In the genomic region with DNA sequence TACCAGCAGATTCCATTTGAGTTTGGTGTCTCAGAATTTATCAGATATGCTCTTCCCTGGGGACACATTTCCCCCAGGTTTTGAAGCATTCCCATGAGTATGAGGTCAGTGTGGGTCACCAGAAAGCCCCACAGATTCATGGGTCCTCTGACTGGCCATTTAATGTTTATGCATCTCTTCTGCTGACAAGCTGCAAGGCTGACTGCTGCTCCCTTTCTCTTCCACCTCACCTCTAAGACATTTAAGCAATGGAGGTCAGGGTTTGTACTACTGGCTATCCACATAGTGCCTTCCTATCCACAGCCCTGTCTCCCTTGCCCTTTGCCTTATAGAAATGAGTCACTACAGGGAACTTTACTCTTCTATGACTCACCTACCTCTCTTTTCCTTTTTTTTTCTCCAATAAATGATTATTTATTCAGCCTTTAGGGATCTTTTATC, we compare ENCODE assay signal across 13 cellular contexts.
A peak's percentile ranks its signal among the peaks of the same experiment; 100 is the strongest.
DNase-seq lines count a peak whose midpoint lies in the region; ATAC-seq and TF ChIP-seq lines count a peak whose summit lies in the region.
"Had no signal": no experiment of that assay in that cellular context is flagged by ENCODE, and none has a peak within 500 bp of the region (broad histone marks: within the 10 kb centered on the region; RNA-seq: fewer than 3 reads in every experiment).

No MANE protein-coding gene starts in this region.

- H3K4me3 Mint-ChIP-seq in activated CD4-positive, alpha-beta memory T cell treated with anti-CD3 and anti-CD28 coated beads, Interleukin-2, amount 10 ng/mL, durations not matched to agents 7 days and 5 days, result no peak overlapping the region
- no peak overlapping the region for H3K4me3 Mint-ChIP-seq in endothelial cell (ENCODE audit: unreplicated experiment)
- H3K4me3 Mint-ChIP-seq: central memory CD8-positive, alpha-beta T cell; stimulated activated naive CD8-positive, alpha-beta T cell treated with anti-CD3 and anti-CD28 coated beads, Interleukin-15, Interleukin-2, amounts not matched to agents 100 ng/mL and 50 ng/mL, for 24 hours had no signal

- H3K9me3 ChIP-seq in GM23248 (ENCODE audit: low read depth) (no peaks in the 10 kb centered on the region), smooth muscle cell (replicated peaks; ENCODE audit: low read depth) (no peaks in the 10 kb centered on the region)

- TF ChIP-seq CTCF in RWPE1 (conservative IDR thresholded peaks at IDR 0.05; ENCODE audit: low read depth) (no peak), smooth muscle cell (IDR thresholded peaks at IDR 0.05; ENCODE audit: borderline replicate concordance, insufficient read depth, poor library complexity, severe bottlenecking) (no peak), endothelial cell (IDR thresholded peaks at IDR 0.05; ENCODE audit: unreplicated experiment) (no peak)

- no peaks in the 10 kb centered on the region for H3K9me3 Mint-ChIP-seq in activated CD4-positive, alpha-beta memory T cell treated with anti-CD3 and anti-CD28 coated beads, Interleukin-2, amount 10 ng/mL, durations not matched to agents 7 days and 5 days
- H3K9me3 Mint-ChIP-seq in endothelial cell (ENCODE audit: unreplicated experiment), result no peaks in the 10 kb centered on the region
- H3K9me3 Mint-ChIP-seq: activated T-helper 2 cell treated with anti-CD3 and anti-CD28 coated beads, Interferon-gamma antibody, Interleukin-2, Interleukin-4, amounts not matched to agents 10 μg/mL and 5 μg/mL and 100 μg/mL, durations not matched to agents 14 hours and 24 hours and 36 hours; central memory CD8-positive, alpha-beta T cell had no signal

- H3K79me2 ChIP-seq in GM23248 (ENCODE audit: insufficient read depth) (no peaks in the 10 kb centered on the region), smooth muscle cell (ENCODE audit: low read depth) (no peaks in the 10 kb centered on the region)
- H3K79me2 ChIP-seq: parathyroid adenoma had no signal

- no peak overlapping the region for H2AFZ ChIP-seq in GM23248
- no peak overlapping the region for H2AFZ ChIP-seq in smooth muscle cell (ENCODE audit: low read depth)
- H2AFZ ChIP-seq: parathyroid adenoma had no signal

- H3K4me2 ChIP-seq in GM23248 (ENCODE audit: unreplicated experiment) (peak overlapping the region; percentile 73), smooth muscle cell (peak overlapping the region; percentile 25)

- H3K27ac ChIP-seq in GM23248 (peak overlapping the region; percentile 88), RWPE1 (no peak overlapping the region), smooth muscle cell (ENCODE audit: low read depth) (peak overlapping the region; percentile 89)
- H3K27ac ChIP-seq: parathyroid adenoma had no signal

- H3K36me3 ChIP-seq in GM23248 (ENCODE audit: low read depth), result no peaks in the 10 kb centered on the region
- no peaks in the 10 kb centered on the region for H3K36me3 ChIP-seq in smooth muscle cell (ENCODE audit: low read depth)

- DNase-seq in GM23248 (peak; percentile 88), RWPE1 (ENCODE audit: low spot score) (peak; percentile 74), fibroblast of peridontal ligament (ENCODE audit: extremely low read depth) (peak; percentile 39), smooth muscle cell (lab: John Stamatoyannopoulos, UW; ENCODE audit: unreplicated experiment) (no peak), endothelial cell (ENCODE audit: low spot score) (no peak)
- DNase-seq in activated CD4-positive, alpha-beta memory T cell treated with anti-CD3 and anti-CD28 coated beads, Interleukin-2, amount 10 ng/mL, durations not matched to agents 7 days and 5 days, result no peak
- DNase-seq: activated CD4-positive, alpha-beta T cell treated with anti-CD3 and anti-CD28 coated beads for 1 hour; NCI-H510A treated with DMSO at 0.1 percent for 48 hours had no signal

- peaks cover 13% of the 10 kb centered on the region for H3K27me3 Mint-ChIP-seq in activated CD4-positive, alpha-beta memory T cell treated with anti-CD3 and anti-CD28 coated beads, Interleukin-2, amount 10 ng/mL, durations not matched to agents 7 days and 5 days
- H3K27me3 Mint-ChIP-seq in endothelial cell (ENCODE audit: unreplicated experiment), result peaks cover 3% of the 10 kb centered on the region

- ATAC-seq in HG03520 (IDR thresholded peaks at IDR 0.05; ENCODE audit: unreplicated experiment), result no peak

- in situ Hi-C loops in GM23248 (cut with MboI), result no loop called here

- H3K4me1 ChIP-seq in GM23248 (ENCODE audit: insufficient read depth), result peaks cover 44% of the 10 kb centered on the region
- H3K4me1 ChIP-seq in smooth muscle cell (ENCODE audit: low read depth), result peaks cover 13% of the 10 kb centered on the region
- H3K4me1 ChIP-seq: parathyroid adenoma had no signal

- POLR2A ChIA-PET in RWPE1 (lab: Yijun Ruan, JAX; ENCODE audit: low non-redundant PET), result no interaction called here
- POLR2A ChIA-PET in activated CD4-positive, alpha-beta memory T cell treated with anti-CD3 and anti-CD28 coated beads, Interleukin-2, amount 10 ng/mL, durations not matched to agents 7 days and 5 days (lab: Charles Lee), result no interaction called here

- H3K36me3 Mint-ChIP-seq in activated CD4-positive, alpha-beta memory T cell treated with anti-CD3 and anti-CD28 coated beads, Interleukin-2, amount 10 ng/mL, durations not matched to agents 7 days and 5 days (ENCODE audit: low read depth), result no peaks in the 10 kb centered on the region
- no peaks in the 10 kb centered on the region for H3K36me3 Mint-ChIP-seq in endothelial cell (ENCODE audit: low read depth, unreplicated experiment)

- H3K4me1 Mint-ChIP-seq in activated CD4-positive, alpha-beta memory T cell treated with anti-CD3 and anti-CD28 coated beads, Interleukin-2, amount 10 ng/mL, durations not matched to agents 7 days and 5 days, result no peaks in the 10 kb centered on the region
- H3K4me1 Mint-ChIP-seq in endothelial cell (ENCODE audit: unreplicated experiment), result peaks cover 9% of the 10 kb centered on the region
- H3K4me1 Mint-ChIP-seq: central memory CD8-positive, alpha-beta T cell had no signal

- H3K27ac Mint-ChIP-seq in activated CD4-positive, alpha-beta memory T cell treated with anti-CD3 and anti-CD28 coated beads, Interleukin-2, amount 10 ng/mL, durations not matched to agents 7 days and 5 days, result no peak overlapping the region
- H3K27ac Mint-ChIP-seq in endothelial cell (ENCODE audit: unreplicated experiment), result no peak overlapping the region
- H3K27ac Mint-ChIP-seq: activated T-helper 2 cell treated with anti-CD3 and anti-CD28 coated beads, Interferon-gamma antibody, Interleukin-2, Interleukin-4, amounts not matched to agents 10 μg/mL and 5 μg/mL and 100 μg/mL, durations not matched to agents 14 hours and 24 hours and 36 hours; stimulated activated naive CD8-positive, alpha-beta T cell treated with anti-CD3 and anti-CD28 coated beads, Interleukin-15, Interleukin-2, amounts not matched to agents 100 ng/mL and 50 ng/mL, for 24 hours had no signal

- H3K9me2 ChIP-seq in GM23248 (ENCODE audit: insufficient read depth), result no peaks in the 10 kb centered on the region

- peak overlapping the region; percentile 50 for H3K9ac ChIP-seq in GM23248
- peak overlapping the region; percentile 21 for H3K9ac ChIP-seq in smooth muscle cell (ENCODE audit: low read depth)
- H3K9ac ChIP-seq: parathyroid adenoma had no signal

- no peak overlapping the region for H3K4me3 ChIP-seq in GM23248
- no peak overlapping the region for H3K4me3 ChIP-seq in smooth muscle cell

- CTCF ChIA-PET in RWPE1 (lab: Yijun Ruan, JAX), result interaction anchor here (0.7 kb wide), 1 partner anchor 18 kb away, joined by 3 read pairs; no protein-coding TSS in a partner anchor
- CTCF ChIA-PET in activated CD4-positive, alpha-beta memory T cell treated with anti-CD3 and anti-CD28 coated beads, Interleukin-2, amount 10 ng/mL, durations not matched to agents 7 days and 5 days (lab: Charles Lee), result no interaction called here

- H3F3A ChIP-seq in GM23248 (ENCODE audit: insufficient read depth), result peaks cover 38% of the 10 kb centered on the region
- H3F3A ChIP-seq in smooth muscle cell (ENCODE audit: low read depth), result peaks cover 3% of the 10 kb centered on the region

- H3K27me3 ChIP-seq in GM23248 (replicated peaks; ENCODE audit: insufficient read depth) (no peaks in the 10 kb centered on the region), smooth muscle cell (ENCODE audit: low read depth) (no peaks in the 10 kb centered on the region)

- no peaks in the 10 kb centered on the region for H4K20me1 ChIP-seq in GM23248 (ENCODE audit: insufficient read depth)
- no peaks in the 10 kb centered on the region for H4K20me1 ChIP-seq in smooth muscle cell (ENCODE audit: low read depth)

Comparison
In these comparisons a context has a peak if more than half of its experiments do, and no peak if none do; other contexts are left out.
1. DNase-seq: peak in GM23248 (single experiment), RWPE1 (single experiment) and fibroblast of peridontal ligament (single experiment); none in smooth muscle cell (single experiment), activated CD4-positive, alpha-beta memory T cell treated with anti-CD3 and anti-CD28 coated beads, Interleukin-2, amount 10 ng/mL, durations not matched to agents 7 days and 5 days (single experiment) and endothelial cell (single experiment).